In the genomic region with DNA sequence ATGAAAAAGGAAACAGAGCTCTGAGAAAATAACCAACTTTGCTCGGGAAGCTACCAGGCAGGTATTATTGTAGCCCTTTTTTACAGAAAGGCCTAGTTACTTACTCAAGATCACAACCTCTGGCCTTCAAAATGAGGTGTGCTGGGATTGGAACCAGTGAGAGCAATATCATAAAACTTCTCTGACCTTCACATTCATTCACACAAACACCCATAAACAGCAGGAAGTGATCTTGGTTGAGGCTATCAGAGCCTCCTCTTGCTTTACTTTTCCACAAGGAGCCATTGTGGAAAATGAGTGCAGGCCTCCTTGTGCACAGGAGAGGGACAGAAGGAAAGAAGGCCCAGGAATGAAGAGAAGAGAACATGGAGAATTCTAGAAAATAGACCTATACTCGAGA, we compare ENCODE assay signal across 23 cellular contexts.
"Had no signal": no experiment of that assay in that cellular context is flagged by ENCODE, and none has a peak within 500 bp of the region (broad histone marks: within the 10 kb centered on the region; RNA-seq: fewer than 3 reads in every experiment).

No MANE protein-coding gene starts in this region.

- H3K4me3 ChIP-seq: colonic mucosa, coronary artery, dorsolateral prefrontal cortex, esophagus muscularis mucosa, esophagus squamous epithelium, gastrocnemius medialis, gastroesophageal sphincter, heart left ventricle, heart right ventricle had no signal

- DNase-seq: colonic mucosa; cortex of kidney; dermis blood vessel endothelial cell; dorsolateral prefrontal cortex; effector CD4-positive, alpha-beta T cell; effector CD8-positive, alpha-beta T cell; effector memory CD4-positive, alpha-beta T cell; effector memory CD8-positive, alpha-beta T cell; endodermal cell; erythroblast; esophagus squamous epithelium; foreskin fibroblast; foreskin keratinocyte; foreskin melanocyte; gastrocnemius medialis; glutamatergic neuron; heart left ventricle; heart right ventricle had no signal

- ATAC-seq: effector memory CD8-positive, alpha-beta T cell; esophagus mucosa; foreskin keratinocyte; gastrocnemius medialis; gastroesophageal sphincter; heart left ventricle; heart right ventricle had no signal

- H3K9me3 ChIP-seq: colonic mucosa, esophagus muscularis mucosa, esophagus squamous epithelium, gastrocnemius medialis, gastroesophageal sphincter, heart left ventricle, heart right ventricle had no signal

- H3K27me3 ChIP-seq: colonic mucosa, esophagus muscularis mucosa, esophagus squamous epithelium, gastrocnemius medialis, gastroesophageal sphincter, heart right ventricle had no signal

- H3K27ac ChIP-seq: colonic mucosa, coronary artery, dorsolateral prefrontal cortex, epithelial cell of prostate, esophagus muscularis mucosa, esophagus squamous epithelium, foreskin keratinocyte, gastrocnemius medialis, gastroesophageal sphincter, heart left ventricle, heart right ventricle had no signal

- H3K4me1 ChIP-seq: esophagus squamous epithelium, foreskin keratinocyte, gastrocnemius medialis, gastroesophageal sphincter had no signal

- H3K36me3 ChIP-seq: colonic mucosa, esophagus muscularis mucosa, esophagus squamous epithelium, gastrocnemius medialis, gastroesophageal sphincter, heart left ventricle, heart right ventricle had no signal
